23 cellular contexts compared by ENCODE assay signal in genomic region chr19:33282036-33282686, GRCh38. TPM values are rescaled to one million over a fixed set of nuclear protein-coding genes. Genes with fewer than 3 reads are reported as not detected.
A peak's percentile ranks its signal among the peaks of the same experiment; 100 is the strongest.
DNase-seq lines count a peak whose midpoint lies in the region; ATAC-seq, FAIRE-seq and TF ChIP-seq lines count a peak whose summit lies in the region.
"Had no signal": no experiment of that assay in that cellular context is flagged by ENCODE, and none has a peak within 500 bp of the region (broad histone marks: within the 10 kb centered on the region; RNA-seq: fewer than 3 reads in every experiment).

No MANE protein-coding gene starts in this region.

- DNase-seq in EH (ENCODE audit: low read depth) (peak; percentile 66), MG63 (peak; percentile 51), kidney (peak; percentile 68), smooth muscle cell (lab: John Stamatoyannopoulos, UW; ENCODE audit: unreplicated experiment) (no peak), spleen (no peak)
- no peak for DNase-seq in effector memory CD4-positive, alpha-beta T cell
- DNase-seq: activated CD4-positive, alpha-beta T cell treated with anti-CD3 and anti-CD28 coated beads, Interleukin-2, amount 50 U/mL, for 4 hours; activated effector memory CD4-positive, alpha-beta T cell treated with Interleukin-2 at 50 U/mL for 16 hours; glutamatergic neuron; naive thymus-derived CD4-positive, alpha-beta T cell; NCI-H146; NCI-H510A treated with DMSO at 0.1 percent for 48 hours; Peyer's patch; sigmoid colon had no signal

- 24% methylated on average over 14 of the region's 14 CpGs for WGBS in smooth muscle cell (ENCODE audit: low lambda C conversion rate)
- 38 to 70% methylated on average over 3 of the region's 14 CpGs for WGBS in gastroesophageal sphincter (ENCODE audit: low coverage in 1 of 2), 2 donors
- WGBS in spleen, 5 donors: 56 to 78% (median 68%) methylated on average over 12 to 14 of the region's 14 CpGs

- no peak for FAIRE-seq in kidney (lab: Jason Lieb, UNC)
- FAIRE-seq: endometrium, GM12892 had no signal

- ATAC-seq in gastroesophageal sphincter: no peak
- ATAC-seq: naive thymus-derived CD4-positive, alpha-beta T cell; WTC11 had no signal

- H3K27me3 ChIP-seq in MG63: no peaks in the 10 kb centered on the region; the same call in 1 of the 2 replicates
- no peaks in the 10 kb centered on the region for H3K27me3 ChIP-seq in smooth muscle cell (ENCODE audit: low read depth)
- H3K27me3 ChIP-seq in gastroesophageal sphincter: peaks cover 20% of the 10 kb centered on the region
- H3K27me3 ChIP-seq in effector memory CD4-positive, alpha-beta T cell (replicated peaks; ENCODE audit: control insufficient read depth, insufficient read depth, low read length, poor library complexity, severe bottlenecking): no peaks in the 10 kb centered on the region
- peaks cover 0 to 17% (median 0%) of the 10 kb centered on the region in 7 donors for H3K27me3 ChIP-seq in spleen (replicated peaks in 1 of 7)
- H3K27me3 ChIP-seq: breast epithelium, Peyer's patch, sigmoid colon, suprapubic skin had no signal

- H3K9ac ChIP-seq in kidney (ENCODE audit: low read length in 2 of 2) (no peak overlapping the region), smooth muscle cell (ENCODE audit: low read depth) (no peak overlapping the region)
- H3K9ac ChIP-seq: parathyroid adenoma had no signal

- peak overlapping the region; percentile 59 for H3K4me2 ChIP-seq in smooth muscle cell

- H3K27ac ChIP-seq in kidney (ENCODE audit: low read depth in 2 of 2, low read length in 2 of 2): no peak overlapping the region
- H3K27ac ChIP-seq in smooth muscle cell (ENCODE audit: low read depth): peak overlapping the region; percentile 56
- H3K27ac ChIP-seq in gastroesophageal sphincter: no peak overlapping the region
- no peak overlapping the region for H3K27ac ChIP-seq in effector memory CD4-positive, alpha-beta T cell (ENCODE audit: insufficient read depth, low read length, poor library complexity, severe bottlenecking)
- no peak overlapping the region for H3K27ac ChIP-seq in spleen
- H3K27ac ChIP-seq: breast epithelium, coronary artery, parathyroid adenoma, Peyer's patch, sigmoid colon, suprapubic skin had no signal

- intact Hi-C loops in kidney (cut with DNase I) (no loop called here), spleen (cut with DNase I; ENCODE audit: low total_unique reads) (no loop called here)

- no peaks in the 10 kb centered on the region for H3K79me2 ChIP-seq in smooth muscle cell (ENCODE audit: low read depth)
- H3K79me2 ChIP-seq: parathyroid adenoma had no signal

- no peaks in the 10 kb centered on the region for H4K20me1 ChIP-seq in smooth muscle cell (ENCODE audit: low read depth)

- TF ChIP-seq POLR2A in gastroesophageal sphincter (IDR thresholded peaks at IDR 0.05) (no peak), spleen (IDR thresholded peaks at IDR 0.05) (no peak)

- H3K4me1 ChIP-seq in kidney (ENCODE audit: control insufficient read depth in 1 of 2, insufficient read depth in 1 of 2, low read depth in 1 of 2, low read length in 2 of 2) (peaks cover 0 to 5% of the 10 kb centered on the region in 2 donors), smooth muscle cell (ENCODE audit: low read depth) (no peaks in the 10 kb centered on the region), gastroesophageal sphincter (no peaks in the 10 kb centered on the region), spleen (peaks cover 0 to 66% (median 18%) of the 10 kb centered on the region in 6 donors)
- H3K4me1 ChIP-seq in effector memory CD4-positive, alpha-beta T cell (ENCODE audit: control insufficient read depth, insufficient read depth, low read length, poor library complexity, severe bottlenecking): peaks cover 3% of the 10 kb centered on the region
- H3K4me1 ChIP-seq: breast epithelium, sigmoid colon had no signal

- TF ChIP-seq CTCF in kidney (IDR thresholded peaks at IDR 0.05; ENCODE audit: borderline replicate concordance, extremely low read depth, insufficient read depth): no peak
- no peak for TF ChIP-seq CTCF in smooth muscle cell (IDR thresholded peaks at IDR 0.05; ENCODE audit: borderline replicate concordance, insufficient read depth, poor library complexity, severe bottlenecking)
- TF ChIP-seq CTCF in gastroesophageal sphincter (IDR thresholded peaks at IDR 0.05): no peak
- no peak for TF ChIP-seq CTCF in spleen (IDR thresholded peaks at IDR 0.05 in 8 of 11, conservative IDR thresholded peaks at IDR 0.05 in 3 of 11)

- H3K4me3 ChIP-seq in MG63 (no peak overlapping the region), kidney (ENCODE audit: low read length in 2 of 2) (no peak overlapping the region), smooth muscle cell (no peak overlapping the region), gastroesophageal sphincter (no peak overlapping the region), spleen (no peak overlapping the region)
- no peak overlapping the region for H3K4me3 ChIP-seq in effector memory CD4-positive, alpha-beta T cell (ENCODE audit: insufficient read depth, low read depth, low read length, poor library complexity, severe bottlenecking)
- H3K4me3 ChIP-seq: breast epithelium, coronary artery, Peyer's patch, sigmoid colon, suprapubic skin had no signal

- no peaks in the 10 kb centered on the region for H3K9me3 ChIP-seq in MG63
- no peaks in the 10 kb centered on the region for H3K9me3 ChIP-seq in kidney (ENCODE audit: control insufficient read depth in 1 of 2, low read length in 2 of 2)
- H3K9me3 ChIP-seq in smooth muscle cell (replicated peaks; ENCODE audit: low read depth): no peaks in the 10 kb centered on the region
- no peaks in the 10 kb centered on the region for H3K9me3 ChIP-seq in gastroesophageal sphincter
- no peaks in the 10 kb centered on the region for H3K9me3 ChIP-seq in effector memory CD4-positive, alpha-beta T cell (ENCODE audit: control insufficient read depth, low read length)
- peaks cover 0 to under 1% (median 0%) of the 10 kb centered on the region in 8 donors for H3K9me3 ChIP-seq in spleen
- H3K9me3 ChIP-seq: breast epithelium, sigmoid colon, suprapubic skin had no signal

- TF ChIP-seq EP300 in gastroesophageal sphincter (IDR thresholded peaks at IDR 0.05): no peak

- no peaks in the 10 kb centered on the region for H3F3A ChIP-seq in smooth muscle cell (ENCODE audit: low read depth)

- H2AFZ ChIP-seq in smooth muscle cell (ENCODE audit: low read depth): no peak overlapping the region
- H2AFZ ChIP-seq: parathyroid adenoma had no signal

- H3K36me3 ChIP-seq in MG63: no peaks in the 10 kb centered on the region
- H3K36me3 ChIP-seq in kidney (ENCODE audit: control insufficient read depth in 1 of 2, insufficient read depth in 2 of 2, low read length in 2 of 2): no peaks in the 10 kb centered on the region
- no peaks in the 10 kb centered on the region for H3K36me3 ChIP-seq in smooth muscle cell (ENCODE audit: low read depth)
- H3K36me3 ChIP-seq in gastroesophageal sphincter: no peaks in the 10 kb centered on the region
- no peaks in the 10 kb centered on the region for H3K36me3 ChIP-seq in effector memory CD4-positive, alpha-beta T cell (ENCODE audit: control insufficient read depth, insufficient read depth, low read length)
- H3K36me3 ChIP-seq in spleen: no peaks in the 10 kb centered on the region
- H3K36me3 ChIP-seq: breast epithelium, Peyer's patch, sigmoid colon, suprapubic skin had no signal

RNA-seq across cellular contexts. Expression of gene CEBPA, which starts 20.2 kb away (rescaled TPM):
- 4.2 and 4.5 TPM in 2 replicates for total RNA-seq in MG63 (2014; rRNA removed; shearing (Covaris generic); ENCODE audit: low replicate concordance)
- total RNA-seq in kidney: 7.1 TPM
- polyA plus RNA-seq in kidney (ENCODE audit: insufficient read depth, low read depth, low replicate concordance): 6.6 TPM
- 1.1 and 2.1 TPM in 2 replicates for total RNA-seq in smooth muscle cell
- 1.2 and 5.8 TPM in 2 replicates for polyA plus RNA-seq in smooth muscle cell
- 10 to 100 TPM in 1 of 4 donors, 1 to 10 TPM in 3; 7.0 to 11.3 (median 9.0) TPM for total RNA-seq in gastroesophageal sphincter
- total RNA-seq in spleen: 10 to 100 TPM; 15.5 to 27.7 (median 18.3) TPM
- polyA plus RNA-seq in spleen: 10 to 100 TPM in 1 of 3 donors, 1 to 10 TPM in 2; 7.4 to 19.8 (median 9.1) TPM
- polyA plus RNA-seq: naive thymus-derived CD4-positive, alpha-beta T cell had no signal

RNA-seq across cellular contexts. Expression of gene SLC7A10, which starts 56.5 kb away (rescaled TPM):
- not detected in 2 replicates for total RNA-seq in MG63 (2014; rRNA removed; shearing (Covaris generic); ENCODE audit: low replicate concordance)
- total RNA-seq in kidney (not detected), smooth muscle cell (not detected in 2 replicates), gastroesophageal sphincter (not detected), spleen (under 1 TPM in 2 of 7 donors, not detected in 5; 0.32 to 0.37 TPM)
- polyA plus RNA-seq in kidney (ENCODE audit: insufficient read depth, low read depth, low replicate concordance) (0.41 TPM), smooth muscle cell (0.51 and 0.73 TPM in 2 replicates), spleen (under 1 TPM in 2 of 3 donors, not detected in 1; 0.06 to 0.07 TPM)
- total RNA-seq: naive thymus-derived CD4-positive, alpha-beta T cell; Peyer's patch; T-helper 2 cell treated with Interferon-gamma antibody and Interleukin-4, amounts not matched to agents 100 ng/mL and 5 ng/mL, for 36 hours had no signal
- polyA plus RNA-seq: naive thymus-derived CD4-positive, alpha-beta T cell had no signal

Comparison
In these comparisons a context has a peak if more than half of its experiments do, and no peak if none do; other contexts are left out.
1. DNase-seq: peak in EH (single experiment), MG63 (single experiment) and kidney (single experiment); none in smooth muscle cell (single experiment), effector memory CD4-positive, alpha-beta T cell (0 of 3) and spleen (single experiment).